14 cellular contexts compared by ENCODE assay signal in the genomic region with DNA sequence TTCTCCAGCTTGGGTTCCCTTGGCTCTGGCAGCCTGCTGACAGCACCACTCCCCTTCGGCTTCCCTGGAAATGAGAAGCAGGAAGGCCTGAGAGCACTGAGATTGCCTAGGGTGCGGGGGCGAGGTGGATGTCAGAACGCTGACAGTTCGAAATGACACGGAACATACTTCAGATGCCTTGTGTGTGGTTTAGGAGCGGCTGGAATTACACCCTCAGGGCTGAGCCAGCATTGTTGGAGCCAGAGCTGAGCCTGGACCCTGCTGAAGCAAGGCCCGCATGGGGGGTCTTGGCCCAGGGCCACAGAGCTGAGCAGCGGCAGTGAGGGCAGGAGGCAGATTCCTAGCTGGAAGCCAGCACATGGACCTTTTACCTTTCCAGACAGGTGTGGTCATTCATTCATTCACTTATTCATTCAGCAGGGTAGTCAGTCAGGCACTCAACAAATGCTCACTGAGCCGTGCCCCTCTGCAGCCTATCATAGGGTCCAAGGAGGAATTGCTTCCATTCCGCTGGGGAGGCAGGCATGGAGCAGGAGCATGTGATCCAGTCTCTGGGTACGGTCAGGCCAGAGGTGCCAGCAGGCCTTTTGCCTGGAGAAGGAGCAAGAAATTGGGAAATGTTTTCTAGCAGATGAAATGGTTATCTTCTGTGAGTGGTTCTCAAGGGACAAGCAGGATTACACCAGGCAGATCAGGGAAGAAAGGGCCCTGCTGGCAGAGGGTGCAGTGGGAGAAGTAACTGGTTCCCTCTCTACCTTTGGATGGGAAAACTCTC. TPM values are rescaled to one million over a fixed set of nuclear protein-coding genes. Genes with fewer than 3 reads are reported as not detected.
DNase-seq lines count a peak whose midpoint lies in the region; ATAC-seq and TF ChIP-seq lines count a peak whose summit lies in the region.
"Had no signal": no experiment of that assay in that cellular context is flagged by ENCODE, and none has a peak within 500 bp of the region (broad histone marks: within the 10 kb centered on the region; RNA-seq: fewer than 3 reads in every experiment).

No MANE protein-coding gene starts in this region.

- H3K4me3 ChIP-seq in PC-9 (no peak overlapping the region), epithelial cell of esophagus (ENCODE audit: low read length) (no peak overlapping the region)

- no peak overlapping the region for H2AFZ ChIP-seq in PC-9

- CTCF ChIA-PET in PC-9 (lab: Charles Lee), result no interaction called here

- no TSS peak for BruUV-seq in PC-9 (replicated peaks; lab: Mats Ljungman, UMichigan)

- H3K36me3 Mint-ChIP-seq in activated T-helper 17 cell treated with anti-CD3 and anti-CD28 coated beads, Interleukin-2, amount 50 U/mL, for 72 hours (ENCODE audit: low read depth), result no peaks in the 10 kb centered on the region
- H3K36me3 Mint-ChIP-seq: CD4-positive, CD25-positive, alpha-beta regulatory T cell had no signal

- DNase-seq in COLO829 (ENCODE audit: low spot score), result peak; percentile 36
- DNase-seq in PC-9, result peak; percentile 42 to 53
- peak; percentile 93 for DNase-seq in epithelial cell of esophagus (ENCODE audit: low read depth)
- peak; percentile 85 for DNase-seq in myocyte (ENCODE audit: low read depth)
- no peak for DNase-seq in NAMALWA (ENCODE audit: low spot score)
- DNase-seq in stimulated activated naive CD4-positive, alpha-beta T cell (lab: John Stamatoyannopoulos, UW), result no peak
- DNase-seq: activated CD4-positive, alpha-beta T cell treated with anti-CD3 and anti-CD28 coated beads for 4 hours; activated gamma-delta T cell; CD4-positive, CD25-positive, alpha-beta regulatory T cell; effector CD4-positive, alpha-beta T cell; NCI-H526 treated with DMSO at 0.1 percent for 48 hours had no signal

- no peak for ATAC-seq in activated T-helper 17 cell treated with anti-CD3 and anti-CD28 coated beads, Interleukin-2, amount 50 U/mL, for 72 hours (replicated peaks)
- no peak for ATAC-seq in GM21447 (IDR thresholded peaks at IDR 0.05; ENCODE audit: unreplicated experiment)

- no peaks in the 10 kb centered on the region for H3K9me2 ChIP-seq in PC-9 (ENCODE audit: insufficient read depth)

- H4K20me1 ChIP-seq in PC-9 (ENCODE audit: insufficient read depth), result no peaks in the 10 kb centered on the region

- H3K27ac Mint-ChIP-seq in activated T-helper 17 cell treated with anti-CD3 and anti-CD28 coated beads, Interleukin-2, amount 50 U/mL, for 72 hours, result no peak overlapping the region
- H3K27ac Mint-ChIP-seq: CD4-positive, CD25-positive, alpha-beta regulatory T cell had no signal

- no peaks in the 10 kb centered on the region for H3K4me1 ChIP-seq in PC-9 (replicated peaks; ENCODE audit: insufficient read depth)

- peaks cover 10% of the 10 kb centered on the region for H3K27me3 Mint-ChIP-seq in activated T-helper 17 cell treated with anti-CD3 and anti-CD28 coated beads, Interleukin-2, amount 50 U/mL, for 72 hours

- TF ChIP-seq CTCF in PC-9 (conservative IDR thresholded peaks at IDR 0.05) (no peak), epithelial cell of esophagus (IDR thresholded peaks at IDR 0.05; ENCODE audit: insufficient read depth, low read depth, low read length, missing control alignments) (no peak)

- H3K27me3 ChIP-seq in PC-9 (ENCODE audit: insufficient read depth, low read depth), result no peaks in the 10 kb centered on the region

- POLR2A ChIA-PET in PC-9 (lab: Charles Lee; ENCODE audit: unreplicated experiment), result no interaction called here

- no peaks in the 10 kb centered on the region for H3K9me3 ChIP-seq in PC-9 (ENCODE audit: insufficient read depth, low read depth)

- H3K4me2 ChIP-seq in PC-9, result no peak overlapping the region

- H3K4me1 Mint-ChIP-seq in activated T-helper 17 cell treated with anti-CD3 and anti-CD28 coated beads, Interleukin-2, amount 50 U/mL, for 72 hours, result no peaks in the 10 kb centered on the region
- H3K4me1 Mint-ChIP-seq: CD4-positive, CD25-positive, alpha-beta regulatory T cell had no signal

- intact Hi-C loops in PC-9 (cut with micrococcal nuclease; ENCODE audit: unreplicated experiment), result no loop called here

- H3F3A ChIP-seq in PC-9 (ENCODE audit: insufficient read depth, low read depth), result no peaks in the 10 kb centered on the region

- no peaks in the 10 kb centered on the region for H3K36me3 ChIP-seq in PC-9 (ENCODE audit: low read depth)

- no peaks in the 10 kb centered on the region for H3K9me3 Mint-ChIP-seq in activated T-helper 17 cell treated with anti-CD3 and anti-CD28 coated beads, Interleukin-2, amount 50 U/mL, for 72 hours

- no peak overlapping the region for H3K4me3 Mint-ChIP-seq in activated T-helper 17 cell treated with anti-CD3 and anti-CD28 coated beads, Interleukin-2, amount 50 U/mL, for 72 hours
- H3K4me3 Mint-ChIP-seq: CD4-positive, CD25-positive, alpha-beta regulatory T cell had no signal

- H3K79me2 ChIP-seq in PC-9 (ENCODE audit: low read depth), result no peaks in the 10 kb centered on the region

- H3K27ac ChIP-seq in PC-9, result no peak overlapping the region

RNA-seq across cellular contexts. Expression of gene FOXE3, which starts 6.6 kb away (rescaled TPM):
- total RNA-seq in PC-9 (2021) (0.28 and 0.33 TPM in 2 replicates), myocyte (0.16 TPM in 1 of 2 replicates, not detected in the other)
- 0.08 TPM for polyA plus RNA-seq in myocyte (2012)
- not detected for total RNA-seq in activated T-helper 17 cell treated with anti-CD3 and anti-CD28 coated beads, Interleukin-2, amount 50 U/mL, for 72 hours
- total RNA-seq: CD4-positive, CD25-positive, alpha-beta regulatory T cell; temporal lobe had no signal
- polyA plus RNA-seq: CD4-positive, CD25-positive, alpha-beta regulatory T cell had no signal

RNA-seq across cellular contexts. Expression of gene FOXD2, which starts 28.3 kb away (rescaled TPM):
- total RNA-seq in PC-9 (2021), result 0.35 and 0.48 TPM in 2 replicates
- total RNA-seq in myocyte, result 0.05 and 0.37 TPM in 2 replicates
- 0.42 TPM for polyA plus RNA-seq in myocyte (2012)
- under 1 TPM; 0.19 to 0.29 TPM for total RNA-seq in activated T-helper 17 cell treated with anti-CD3 and anti-CD28 coated beads, Interleukin-2, amount 50 U/mL, for 72 hours

Comparison
In these comparisons a context has a peak if more than half of its experiments do, and no peak if none do; other contexts are left out.
1. DNase-seq: peak in COLO829 (single experiment), PC-9 (2 of 2), epithelial cell of esophagus (single experiment) and myocyte (single experiment); none in NAMALWA (single experiment) and stimulated activated naive CD4-positive, alpha-beta T cell (0 of 6).